Comparison of ENCODE assay signal across 8 cellular contexts in genomic region chr12:70576341-70577282, GRCh38.
DNase-seq lines count a peak whose midpoint lies in the region; ATAC-seq and TF ChIP-seq lines count a peak whose summit lies in the region.

No MANE protein-coding gene starts in this region.

- DNase-seq in DND-41 (no peak), NCI-H1105 treated with DMSO at 0.1 percent for 48 hours (lab: John Stamatoyannopoulos, UW) (peak; percentile 73), SK-N-SH (peak; percentile 53), fibroblast of lung (ENCODE audit: low read depth in 2 of 2) (peak; percentile 81 to 87), non-pigmented ciliary epithelial cell (ENCODE audit: low read depth) (peak; percentile 67)
- no peak for DNase-seq in activated CD8-positive, alpha-beta memory T cell treated with anti-CD3 and anti-CD28 coated beads, Interleukin-2, amount 50 U/mL, for 4 hours

- H3K4me1 ChIP-seq in DND-41 (ENCODE audit: insufficient read depth, low read length) (no peaks in the 10 kb centered on the region), SK-N-SH (ENCODE audit: control insufficient read depth in 1 of 2, insufficient read depth in 2 of 2, low read depth in 1 of 2, low read length in 1 of 2) (no peaks in the 10 kb centered on the region), fibroblast of lung (ENCODE audit: control insufficient read depth, extremely low read depth, insufficient read depth, low read length) (no peaks in the 10 kb centered on the region)

- no peak overlapping the region for H3K9ac ChIP-seq in DND-41 (ENCODE audit: low read depth, low read length)
- no peak overlapping the region for H3K9ac ChIP-seq in SK-N-SH
- H3K9ac ChIP-seq in fibroblast of lung (ENCODE audit: insufficient read depth, low read length), result no peak overlapping the region

- no peak overlapping the region for H3K4me2 ChIP-seq in DND-41 (ENCODE audit: insufficient read depth, low read length)
- peak overlapping the region; percentile 39; the same call in 1 of the 2 replicates for H3K4me2 ChIP-seq in SK-N-SH
- no peak overlapping the region for H3K4me2 ChIP-seq in fibroblast of lung (ENCODE audit: extremely low read depth, insufficient read depth, low read length)

- H3F3A ChIP-seq in SK-N-SH (replicated peaks; ENCODE audit: insufficient read depth), result peaks cover 3% of the 10 kb centered on the region

- no peaks in the 10 kb centered on the region for H3K36me3 ChIP-seq in DND-41 (ENCODE audit: insufficient read depth, low read length)
- no peaks in the 10 kb centered on the region for H3K36me3 ChIP-seq in SK-N-SH (replicated peaks in 1 of 2; ENCODE audit: control insufficient read depth in 1 of 2, insufficient read depth in 2 of 2, low read length in 1 of 2)
- no peaks in the 10 kb centered on the region for H3K36me3 ChIP-seq in fibroblast of lung (ENCODE audit: control insufficient read depth, insufficient read depth, low read length)

- peak; percentile 65; the same call in 2 of the 3 replicates for ATAC-seq in DND-41 (ENCODE audit: insufficient read depth, low read depth)
- ATAC-seq in GM21786 (IDR thresholded peaks at IDR 0.05; ENCODE audit: unreplicated experiment), result peak; percentile 74
- ATAC-seq in HG03439 (IDR thresholded peaks at IDR 0.05; ENCODE audit: unreplicated experiment), result no peak

- H2AFZ ChIP-seq in DND-41 (ENCODE audit: low read depth, low read length) (no peak overlapping the region), SK-N-SH (ENCODE audit: low read depth) (peak overlapping the region; percentile 81), fibroblast of lung (ENCODE audit: low read length) (no peak overlapping the region)

- TF ChIP-seq EP300 in SK-N-SH (IDR thresholded peaks at IDR 0.05; ENCODE audit: borderline replicate concordance in 1 of 2, low read depth in 1 of 2, low read length in 1 of 2), result no peak

- H3K9me3 ChIP-seq in DND-41 (ENCODE audit: insufficient read depth, low read length, severe bottlenecking), result no peaks in the 10 kb centered on the region
- no peaks in the 10 kb centered on the region for H3K9me3 ChIP-seq in SK-N-SH
- H3K9me3 ChIP-seq in fibroblast of lung (ENCODE audit: control insufficient read depth, insufficient read depth, low read depth, low read length), result no peaks in the 10 kb centered on the region

- 64% methylated on average over 19 of the region's 19 CpGs for WGBS in SK-N-SH (ENCODE audit: low lambda C conversion rate)

- peak; percentile 76 for TF ChIP-seq CTCF in DND-41 (IDR thresholded peaks at IDR 0.05; ENCODE audit: borderline replicate concordance, extremely low read depth, low read length, poor library complexity, severe bottlenecking)
- TF ChIP-seq CTCF in SK-N-SH (IDR thresholded peaks at IDR 0.05), result peak; percentile 89
- peak; percentile 78 to 91 for TF ChIP-seq CTCF in fibroblast of lung (conservative IDR thresholded peaks at IDR 0.05 in 1 of 2, IDR thresholded peaks at IDR 0.05 in 1 of 2; ENCODE audit: low read depth in 1 of 2, low read length in 2 of 2)

- H4K20me1 ChIP-seq in DND-41 (ENCODE audit: insufficient read depth, low read length) (no peaks in the 10 kb centered on the region), SK-N-SH (ENCODE audit: insufficient read depth) (no peaks in the 10 kb centered on the region), fibroblast of lung (ENCODE audit: control insufficient read depth, extremely low read depth, insufficient read depth, low read length) (no peaks in the 10 kb centered on the region)

- TF ChIP-seq RAD21 in SK-N-SH (IDR thresholded peaks at IDR 0.05; ENCODE audit: low read length), result peak; percentile 95

- H3K27me3 ChIP-seq in DND-41 (ENCODE audit: insufficient read depth, low read length, poor library complexity) (no peaks in the 10 kb centered on the region), SK-N-SH (ENCODE audit: insufficient read depth) (no peaks in the 10 kb centered on the region), fibroblast of lung (ENCODE audit: control insufficient read depth, insufficient read depth, low read length) (no peaks in the 10 kb centered on the region)

- CTCF ChIA-PET in SK-N-SH (lab: Yijun Ruan, JAX), result interaction anchor here (0.7 to 4.2 kb wide), 34 partner anchors 8 to 912 kb away, joined by 3 to 136 read pairs (median 5); partner anchors contain the start of gene CNOT2

- H3K9me2 ChIP-seq in SK-N-SH, result no peaks in the 10 kb centered on the region

- H3K79me2 ChIP-seq in DND-41 (ENCODE audit: insufficient read depth, low read length) (no peaks in the 10 kb centered on the region), SK-N-SH (ENCODE audit: insufficient read depth) (no peaks in the 10 kb centered on the region), fibroblast of lung (ENCODE audit: control insufficient read depth, insufficient read depth, low read length) (no peaks in the 10 kb centered on the region)

- H3K4me3 ChIP-seq in DND-41 (ENCODE audit: low read depth in 1 of 2, low read length in 2 of 2), result no peak overlapping the region
- H3K4me3 ChIP-seq in SK-N-SH (ENCODE audit: low read depth in 2 of 2, low read length in 1 of 2), result peak overlapping the region in 1 of 2 experiments; percentile 21; a peak in 1 of 4 replicates
- no peak overlapping the region for H3K4me3 ChIP-seq in fibroblast of lung (replicated peaks in 1 of 4; ENCODE audit: control extremely low read depth in 1 of 4, insufficient read depth in 1 of 4, low read depth in 3 of 4, low read length in 4 of 4)

- POLR2A ChIA-PET in SK-N-SH (lab: Yijun Ruan, JAX), result interaction anchor here (0.9 kb wide), 1 partner anchor 334 kb away, joined by 3 read pairs; no protein-coding TSS in a partner anchor

- no peak overlapping the region for H3K27ac ChIP-seq in DND-41 (ENCODE audit: low read length)
- peak overlapping the region in 1 of 2 experiments; percentile 42; a peak in 1 of 4 replicates for H3K27ac ChIP-seq in SK-N-SH (ENCODE audit: low read depth in 2 of 2, low read length in 1 of 2)
- no peak overlapping the region for H3K27ac ChIP-seq in fibroblast of lung (ENCODE audit: insufficient read depth, low read length)

TF ChIP-seq in SK-N-SH, 30 proteins besides CTCF, POLR2A, EP300 and RAD21:
- no peak for TF ChIP-seq REST (IDR thresholded peaks at IDR 0.05; ENCODE audit: low read depth, low read length)
- no peak for TF ChIP-seq ZBTB33 (IDR thresholded peaks at IDR 0.05; ENCODE audit: borderline replicate concordance, low read depth)
- peak; percentile 91 for TF ChIP-seq SMC3 (IDR thresholded peaks at IDR 0.05; ENCODE audit: low read depth, low read length)

Comparison
In these comparisons a context has a peak if more than half of its experiments do, and no peak if none do; other contexts are left out.
1. DNase-seq: peak in NCI-H1105 treated with DMSO at 0.1 percent for 48 hours (single experiment), SK-N-SH (single experiment), fibroblast of lung (2 of 2) and non-pigmented ciliary epithelial cell (single experiment); none in DND-41 (single experiment) and activated CD8-positive, alpha-beta memory T cell treated with anti-CD3 and anti-CD28 coated beads, Interleukin-2, amount 50 U/mL, for 4 hours (single experiment).
2. Peak in every context shown above with its lines, with median percentiles within 50 percentile points of each other: CTCF ChIP-seq.